ENCODE assay signal across 1 cellular context in the genomic region with DNA sequence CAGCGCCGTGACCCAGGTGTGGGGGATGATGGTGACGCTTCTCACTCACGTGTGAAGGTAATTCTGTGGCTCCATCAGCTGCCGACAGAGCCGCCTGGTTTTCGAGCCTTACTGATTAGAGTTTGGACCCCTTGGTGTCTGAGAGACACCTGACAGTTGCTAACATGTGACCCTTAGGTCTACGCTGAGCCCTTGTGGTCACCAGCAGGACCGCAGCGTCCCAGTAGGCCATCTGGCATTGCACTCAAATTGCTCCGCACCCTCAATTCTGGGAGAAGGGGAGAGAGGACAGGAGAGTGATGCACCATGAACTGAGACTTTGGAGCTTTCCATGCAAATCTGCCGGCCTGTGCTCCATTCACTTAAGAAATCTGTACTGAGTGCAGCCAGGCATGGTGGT.
TF ChIP-seq lines count a peak whose summit lies in the region.

No MANE protein-coding gene starts in this region.

TF ChIP-seq in HCT116, 20 proteins besides CTCF, POLR2A, EP300 and RAD21:
- TF ChIP-seq ELF1 (IDR thresholded peaks at IDR 0.05; ENCODE audit: borderline replicate concordance, low read depth) = no peak
- TF ChIP-seq JUND (IDR thresholded peaks at IDR 0.05) = no peak
- no peak for TF ChIP-seq ATF3 (IDR thresholded peaks at IDR 0.05)
- no peak for TF ChIP-seq SP1 (IDR thresholded peaks at IDR 0.05; ENCODE audit: low read depth)
- TF ChIP-seq MAX (IDR thresholded peaks at IDR 0.05) = no peak
- no peak for TF ChIP-seq ZNF274 (IDR thresholded peaks at IDR 0.05; ENCODE audit: low read depth, low read length)
- no peak for TF ChIP-seq ZFX (IDR thresholded peaks at IDR 0.05)
- no peak for TF ChIP-seq SIN3A (IDR thresholded peaks at IDR 0.05; ENCODE audit: low read depth)
- no peak for TF ChIP-seq POLR2AphosphoS5 (IDR thresholded peaks at IDR 0.05; ENCODE audit: low read depth, low read length)
